In genomic region chr7:15922002-15922401, GRCh38 we compare ENCODE assay signal across 26 cellular contexts.
"Had no signal": no experiment of that assay in that cellular context is flagged by ENCODE, and none has a peak within 500 bp of the region (broad histone marks: within the 10 kb centered on the region; RNA-seq: fewer than 3 reads in every experiment).

No MANE protein-coding gene starts in this region.

- H3K4me3 ChIP-seq: cardiac muscle cell, SK-N-MC had no signal

- H3K27ac ChIP-seq: cardiac muscle cell, SK-N-MC, WERI-Rb-1 had no signal

- FAIRE-seq: colon had no signal

- ATAC-seq: activated CD8-positive, alpha-beta T cell treated with anti-CD3 and anti-CD28 coated beads, Interleukin-2, amount 10 ng/mL, durations not matched to agents 7 days and 5 days; activated T-cell treated with anti-CD3 and anti-CD28 coated beads, Interleukin-2, amount 50 U/mL, for 4 hours; Panc1; Right ventricle myocardium inferior; T-cell had no signal

- DNase-seq: activated CD4-positive, alpha-beta T cell treated with anti-CD3 and anti-CD28 coated beads for 4 hours; activated CD4-positive, alpha-beta T cell treated with anti-CD3 and anti-CD28 coated beads, Interleukin-2, amount 50 U/mL, for 4 hours; activated CD8-positive, alpha-beta T cell treated with anti-CD3 and anti-CD28 coated beads, Interleukin-2, amount 10 ng/mL, durations not matched to agents 7 days and 5 days; activated effector memory CD4-positive, alpha-beta T cell treated with anti-CD3 and anti-CD28 coated beads, Interleukin-2, amount 50 U/mL, for 16 hours; activated naive CD4-positive, alpha-beta T cell treated with Interleukin-2 at 50 U/mL for 16 hours; activated T-cell treated with anti-CD3 and anti-CD28 coated beads, Interleukin-2, amount 50 U/mL, for 4 hours; Kasumi-1; NCI-H1092; NCI-H1417 treated with DMSO at 0.1 percent for 48 hours; NCI-H1694; NCI-H2029; NCI-H2107; NCI-H2171 treated with DMSO at 0.1 percent for 48 hours; NCI-H526 treated with DMSO at 0.1 percent for 48 hours; NCI-H82; RPMI8226; T-cell; T-helper 2 cell; T1000; WERI-Rb-1 had no signal

- H3K36me3 ChIP-seq: brain microvascular endothelial cell, cardiac muscle cell, WERI-Rb-1 had no signal

- H3K27me3 ChIP-seq: brain microvascular endothelial cell, cardiac muscle cell had no signal
